In genomic region chr16:17476414-17477259, GRCh38 we compare ENCODE assay signal across 8 cellular contexts. TPM values are rescaled to one million over a fixed set of nuclear protein-coding genes. Genes with fewer than 3 reads are reported as not detected.
DNase-seq lines count a peak whose midpoint lies in the region; ATAC-seq and TF ChIP-seq lines count a peak whose summit lies in the region.

No MANE protein-coding gene starts in this region.

- TF ChIP-seq CTCF in HFF-Myc (IDR thresholded peaks at IDR 0.05; ENCODE audit: low read depth, low read length, missing control alignments) (peak; percentile 65), fibroblast of villous mesenchyme (IDR thresholded peaks at IDR 0.05; ENCODE audit: insufficient read depth, low read depth, low read length) (peak; percentile 68), osteocyte (IDR thresholded peaks at IDR 0.05) (peak; percentile 66)

- no peak overlapping the region for H3K27ac Mint-ChIP-seq in activated T-cell treated with anti-CD3 and anti-CD28 coated beads, Interleukin-2, amount 50 U/mL, for 24 hours
- H3K27ac Mint-ChIP-seq in osteocyte (ENCODE audit: unreplicated experiment) = no peak overlapping the region

- H3K4me3 ChIP-seq in HFF-Myc (replicated peaks; ENCODE audit: low read depth, low read length) (no peak overlapping the region), fibroblast of villous mesenchyme (ENCODE audit: low read depth, low read length) (no peak overlapping the region)

- no peak overlapping the region for H3K4me3 Mint-ChIP-seq in activated T-cell treated with anti-CD3 and anti-CD28 coated beads, Interleukin-2, amount 50 U/mL, for 24 hours
- no peak overlapping the region for H3K4me3 Mint-ChIP-seq in osteocyte (ENCODE audit: unreplicated experiment)

- DNase-seq in Daoy (ENCODE audit: low read depth) (peak; percentile 41), HFF-Myc (ENCODE audit: extremely low read depth, low read depth) (peak; percentile 47), NCI-H82 (lab: John Stamatoyannopoulos, UW) (peak; percentile 87), fibroblast of villous mesenchyme (ENCODE audit: low read depth) (peak; percentile 71), osteocyte (ENCODE audit: extremely low spot score, unreplicated experiment) (no peak), occipital lobe (lab: John Stamatoyannopoulos, UW) (no peak)
- peak; percentile 47 for DNase-seq in activated T-cell treated with anti-CD3 and anti-CD28 coated beads, Interleukin-2, amount 50 U/mL, for 24 hours

- no peaks in the 10 kb centered on the region for H3K36me3 Mint-ChIP-seq in activated T-cell treated with anti-CD3 and anti-CD28 coated beads, Interleukin-2, amount 50 U/mL, for 24 hours (ENCODE audit: low read depth)
- H3K36me3 Mint-ChIP-seq in osteocyte (ENCODE audit: unreplicated experiment) = no peaks in the 10 kb centered on the region

- peaks cover 7% of the 10 kb centered on the region for H3K27me3 Mint-ChIP-seq in activated T-cell treated with anti-CD3 and anti-CD28 coated beads, Interleukin-2, amount 50 U/mL, for 24 hours
- H3K27me3 Mint-ChIP-seq in osteocyte (ENCODE audit: unreplicated experiment) = peaks cover 30% of the 10 kb centered on the region

- peaks cover 33% of the 10 kb centered on the region for H3K4me1 Mint-ChIP-seq in activated T-cell treated with anti-CD3 and anti-CD28 coated beads, Interleukin-2, amount 50 U/mL, for 24 hours (ENCODE audit: low read depth)
- H3K4me1 Mint-ChIP-seq in osteocyte (ENCODE audit: unreplicated experiment) = peaks cover 4% of the 10 kb centered on the region

- ATAC-seq in HG02973 (IDR thresholded peaks at IDR 0.05; ENCODE audit: unreplicated experiment) = no peak

- H3K9me3 Mint-ChIP-seq in activated T-cell treated with anti-CD3 and anti-CD28 coated beads, Interleukin-2, amount 50 U/mL, for 24 hours = no peaks in the 10 kb centered on the region
- peaks cover 3% of the 10 kb centered on the region for H3K9me3 Mint-ChIP-seq in osteocyte (ENCODE audit: unreplicated experiment)

RNA-seq across cellular contexts. Expression of gene XYLT1, which starts 5.9 kb away (rescaled TPM):
- total RNA-seq in Daoy (2014; rRNA removed; shearing (Covaris generic)) = 3.8 and 6.9 TPM in 2 replicates
- total RNA-seq in fibroblast of villous mesenchyme = 2.6 and 10.6 TPM in 2 replicates
- total RNA-seq in osteocyte = 9.0 and 11.1 TPM in 2 replicates
- 29.3 TPM for total RNA-seq in occipital lobe

Comparison
In these comparisons a context has a peak if more than half of its experiments do, and no peak if none do; other contexts are left out.
1. DNase-seq: peak in Daoy (single experiment), HFF-Myc (single experiment), NCI-H82 (single experiment), activated T-cell treated with anti-CD3 and anti-CD28 coated beads, Interleukin-2, amount 50 U/mL, for 24 hours (single experiment) and fibroblast of villous mesenchyme (single experiment); none in osteocyte (single experiment) and occipital lobe (single experiment).
2. Peak in every context shown above with its lines, with median percentiles within 50 percentile points of each other: CTCF ChIP-seq.